8 cellular contexts compared by ENCODE assay signal in genomic region chr6:15431762-15432495, GRCh38.
DNase-seq lines count a peak whose midpoint lies in the region; ATAC-seq and TF ChIP-seq lines count a peak whose summit lies in the region.

No MANE protein-coding gene starts in this region.

- peak; percentile 71 for DNase-seq in GM23248
- DNase-seq in RPMI7951 (ENCODE audit: low read depth): peak; percentile 74
- DNase-seq in fibroblast of gingiva (ENCODE audit: low read depth): peak; percentile 16
- DNase-seq in NCI-H2171 (lab: John Stamatoyannopoulos, UW): no peak
- DNase-seq in HUDEP-2 (lab: John Stamatoyannopoulos, UW; ENCODE audit: unreplicated experiment in 76 of 76): no peak
- DNase-seq in activated CD4-positive, alpha-beta T cell treated with anti-CD3 and anti-CD28 coated beads, Interleukin-2, amount 50 U/mL, for 48 hours: no peak

- no peak for ATAC-seq in HG03457 (IDR thresholded peaks at IDR 0.05; ENCODE audit: unreplicated experiment)

- H3K36me3 ChIP-seq in GM23248 (ENCODE audit: low read depth): no peaks in the 10 kb centered on the region
- H3K36me3 ChIP-seq in parathyroid adenoma (ENCODE audit: control insufficient read depth, insufficient read depth, low read length): no peaks in the 10 kb centered on the region

- H3K9ac ChIP-seq in GM23248 (peak overlapping the region; percentile 62), parathyroid adenoma (no peak overlapping the region)

- H2AFZ ChIP-seq in GM23248 (peak overlapping the region; percentile 28; the same call in 1 of the 2 replicates), parathyroid adenoma (peak overlapping the region; percentile 32)

- H3K27ac ChIP-seq in GM23248 (peak overlapping the region; percentile 73), parathyroid adenoma (peak overlapping the region; percentile 43)

- H3K9me2 ChIP-seq in GM23248 (ENCODE audit: insufficient read depth): no peaks in the 10 kb centered on the region

- H3K9me3 ChIP-seq in GM23248 (ENCODE audit: low read depth): no peaks in the 10 kb centered on the region
- H3K9me3 ChIP-seq in parathyroid adenoma (ENCODE audit: control insufficient read depth, low read length): no peaks in the 10 kb centered on the region

- H3K27me3 ChIP-seq in GM23248 (replicated peaks; ENCODE audit: insufficient read depth): no peaks in the 10 kb centered on the region
- no peaks in the 10 kb centered on the region for H3K27me3 ChIP-seq in parathyroid adenoma (ENCODE audit: control insufficient read depth, insufficient read depth, low read length)

- TF ChIP-seq CTCF in parathyroid adenoma (IDR thresholded peaks at IDR 0.05): no peak

- H3K4me1 ChIP-seq in GM23248 (ENCODE audit: insufficient read depth) (peaks cover 57% of the 10 kb centered on the region), parathyroid adenoma (peaks cover 43% of the 10 kb centered on the region)

- 32 to 35% methylated on average over 10 of the region's 10 CpGs for WGBS in GM23248 (ENCODE audit: low coverage in 1 of 2, low lambda C conversion rate in 2 of 2, missing lambda C conversion rate in 2 of 2), 2 experiments

- in situ Hi-C loops in GM23248 (cut with MboI): no loop called here

- H3F3A ChIP-seq in GM23248 (ENCODE audit: insufficient read depth): peaks cover 45% of the 10 kb centered on the region

- peaks cover 4% of the 10 kb centered on the region; the same call in 1 of the 2 replicates for H4K20me1 ChIP-seq in GM23248 (ENCODE audit: insufficient read depth)

- H3K4me3 ChIP-seq in GM23248: peak overlapping the region; percentile 63
- H3K4me3 ChIP-seq in parathyroid adenoma (ENCODE audit: low read depth, low read length): no peak overlapping the region

- H3K4me2 ChIP-seq in GM23248 (ENCODE audit: unreplicated experiment) (peak overlapping the region; percentile 83), parathyroid adenoma (ENCODE audit: low read length) (peak overlapping the region; percentile 15)

- H3K79me2 ChIP-seq in GM23248 (ENCODE audit: insufficient read depth): peaks cover 99% of the 10 kb centered on the region
- H3K79me2 ChIP-seq in parathyroid adenoma: peaks cover 26% of the 10 kb centered on the region

Comparison
In these comparisons a context has a peak if more than half of its experiments do, and no peak if none do; other contexts are left out.
1. DNase-seq: peak in GM23248 (single experiment), RPMI7951 (single experiment) and fibroblast of gingiva (single experiment); none in NCI-H2171 (single experiment), HUDEP-2 (0 of 76) and activated CD4-positive, alpha-beta T cell treated with anti-CD3 and anti-CD28 coated beads, Interleukin-2, amount 50 U/mL, for 48 hours (0 of 2).